ENCODE assay signal across 13 cellular contexts in the genomic region with DNA sequence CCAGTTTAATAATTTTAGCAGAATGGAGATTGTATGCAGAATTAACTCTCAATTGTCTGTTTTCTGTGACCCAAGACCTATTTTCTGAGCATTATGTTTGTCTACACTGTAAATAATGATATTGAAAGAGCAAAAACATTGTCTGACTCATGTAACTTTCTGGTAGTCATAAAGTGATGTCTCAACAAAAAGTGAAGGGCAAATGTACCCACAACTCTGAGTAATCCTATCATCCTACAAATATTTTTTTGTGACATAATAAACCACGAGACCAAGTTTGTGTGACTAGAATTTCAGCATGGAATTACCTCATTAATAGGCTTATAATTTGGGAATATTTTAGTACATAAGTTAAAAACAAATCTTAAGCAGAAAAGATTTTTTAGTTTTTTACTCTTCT. TPM values are rescaled to one million over a fixed set of nuclear protein-coding genes. Genes with fewer than 3 reads are reported as not detected.
DNase-seq lines count a peak whose midpoint lies in the region; ATAC-seq, FAIRE-seq and TF ChIP-seq lines count a peak whose summit lies in the region.
"Had no signal": no experiment of that assay in that cellular context is flagged by ENCODE, and none has a peak within 500 bp of the region (broad histone marks: within the 10 kb centered on the region; RNA-seq: fewer than 3 reads in every experiment).

No MANE protein-coding gene starts in this region.

- 0 out of 2 replicates have a peak, but pooled peaks cover 3% of the 10 kb centered on the region for H3K9me2 ChIP-seq in PC-9 (ENCODE audit: insufficient read depth)

- H3K27me3 ChIP-seq in PC-9 (ENCODE audit: insufficient read depth, low read depth) (no peaks in the 10 kb centered on the region), pancreas (no peaks in the 10 kb centered on the region)

- BruUV-seq in PC-9 (replicated peaks; lab: Mats Ljungman, UMichigan), result no TSS peak

- H3K36me3 ChIP-seq in PC-9 (ENCODE audit: low read depth) (peaks cover 56% of the 10 kb centered on the region), pancreas (peaks cover 0 to 6% (median 0%) of the 10 kb centered on the region in 3 donors)

- H2AFZ ChIP-seq in PC-9, result no peak overlapping the region

- no peaks in the 10 kb centered on the region for H3K27me3 Mint-ChIP-seq in osteocyte (ENCODE audit: unreplicated experiment)

- H3K9me3 Mint-ChIP-seq in osteocyte (ENCODE audit: unreplicated experiment), result no peaks in the 10 kb centered on the region

- peaks cover 53% of the 10 kb centered on the region for H3F3A ChIP-seq in PC-9 (ENCODE audit: insufficient read depth, low read depth)

- POLR2A ChIA-PET in PC-9 (lab: Charles Lee; ENCODE audit: unreplicated experiment), result interaction anchor here (0.6 kb wide), 2 partner anchors 19 to 299 kb away, joined by 3 to 4 read pairs; no protein-coding TSS in a partner anchor

- peaks cover 16% of the 10 kb centered on the region for H3K4me1 Mint-ChIP-seq in osteocyte (ENCODE audit: unreplicated experiment)

- H3K9me3 ChIP-seq in PC-9 (ENCODE audit: insufficient read depth, low read depth), result no peaks in the 10 kb centered on the region
- H3K9me3 ChIP-seq in pancreas, result no peaks in the 10 kb centered on the region

- peak; percentile 66 for DNase-seq in GM04503 (ENCODE audit: low read depth)
- peak in 1 of 2 experiments; percentile 86 for DNase-seq in PC-9
- DNase-seq in epithelial cell of esophagus (ENCODE audit: low read depth), result peak; percentile 86
- no peak for DNase-seq in osteocyte (ENCODE audit: extremely low spot score, unreplicated experiment)
- no peak for DNase-seq in cerebellar cortex (ENCODE audit: low spot score)
- no peak for DNase-seq in SKM-1 treated with dmso at 0.1 percent for 144 hours (lab: John Stamatoyannopoulos, UW; ENCODE audit: unreplicated experiment)
- no peak for DNase-seq in activated CD8-positive, alpha-beta memory T cell treated with anti-CD3 and anti-CD28 coated beads, Interleukin-2, amount 50 U/mL, for 4 hours
- no peak for DNase-seq in pancreas
- DNase-seq: activated CD4-positive, alpha-beta T cell treated with anti-CD3 and anti-CD28 coated beads, Interleukin-2, amount 50 U/mL, for 1 hour; activated naive CD4-positive, alpha-beta T cell treated with anti-CD3 and anti-CD28 coated beads, Interleukin-2, amount 50 U/mL, for 16 hours; effector CD4-positive, alpha-beta T cell; stimulated activated naive CD4-positive, alpha-beta T cell had no signal

- peak overlapping the region; percentile 52 for H3K27ac Mint-ChIP-seq in osteocyte (ENCODE audit: unreplicated experiment)

- CTCF ChIA-PET in PC-9 (lab: Charles Lee), result interaction anchor here (0.7 kb wide), 1 partner anchor 71 kb away, joined by 9 read pairs; no protein-coding TSS in a partner anchor

- peaks cover 54% of the 10 kb centered on the region for H3K36me3 Mint-ChIP-seq in osteocyte (ENCODE audit: unreplicated experiment)

- intact Hi-C loops in PC-9 (cut with micrococcal nuclease; ENCODE audit: unreplicated experiment), result no loop called here
- intact Hi-C loops in pancreas (cut with DNase I), result loop anchor here in 2 of 3 donors (5.0 to 10.0 kb wide), 2 partner anchors 241 to 249 kb away; no protein-coding TSS in a partner anchor

- H3K4me1 ChIP-seq in PC-9 (replicated peaks; ENCODE audit: insufficient read depth) (peaks cover 31% of the 10 kb centered on the region), pancreas (peaks cover 0 to 6% (median 0%) of the 10 kb centered on the region in 3 donors)

- FAIRE-seq in pancreas (lab: Jason Lieb, UNC), result no peak

- H4K20me1 ChIP-seq in PC-9 (ENCODE audit: insufficient read depth), result no peaks in the 10 kb centered on the region

- ATAC-seq in pancreas, result no peak

- H3K4me3 ChIP-seq in PC-9 (no peak overlapping the region), epithelial cell of esophagus (ENCODE audit: low read length) (no peak overlapping the region), pancreas (no peak overlapping the region)
- H3K4me3 ChIP-seq: SK-N-MC had no signal

- 85 to 94% methylated on average over 1 of the region's 1 CpG for WGBS in pancreas, 2 donors

- no peak overlapping the region for H3K4me3 Mint-ChIP-seq in osteocyte (ENCODE audit: unreplicated experiment)

- H3K27ac ChIP-seq in PC-9, result peak overlapping the region; percentile 77
- H3K27ac ChIP-seq in pancreas, result no peak overlapping the region
- H3K27ac ChIP-seq: SK-N-MC had no signal

- peak overlapping the region; percentile 10; the same call in 1 of the 2 replicates for H3K4me2 ChIP-seq in PC-9

- TF ChIP-seq CTCF in PC-9 (conservative IDR thresholded peaks at IDR 0.05), result no peak
- TF ChIP-seq CTCF in epithelial cell of esophagus (IDR thresholded peaks at IDR 0.05; ENCODE audit: insufficient read depth, low read depth, low read length, missing control alignments), result no peak
- TF ChIP-seq CTCF in osteocyte (IDR thresholded peaks at IDR 0.05), result no peak
- TF ChIP-seq CTCF in pancreas (IDR thresholded peaks at IDR 0.05), result no peak

- peaks cover 7% of the 10 kb centered on the region; the same call in 1 of the 2 replicates for H3K79me2 ChIP-seq in PC-9 (ENCODE audit: low read depth)

RNA-seq across cellular contexts. Expression of gene ABHD10, which starts 15.4 kb away (rescaled TPM):
- total RNA-seq in PC-9 (2021), result 57.4 and 57.6 TPM in 2 replicates
- 24.3 and 25.5 TPM in 2 replicates for total RNA-seq in osteocyte
- 10 to 100 TPM; 10.3 to 15.4 (median 13.0) TPM for total RNA-seq in pancreas
- polyA plus RNA-seq in pancreas, result 10 to 100 TPM; 14.5 to 19.5 TPM

RNA-seq across cellular contexts. Expression of gene TAGLN3, which starts 35.3 kb away (rescaled TPM):
- total RNA-seq in PC-9 (2021) (not detected in 2 replicates), osteocyte (not detected in 2 replicates), pancreas (1 to 10 TPM in 3 of 6 donors, under 1 TPM in 3; 0.28 to 3.1 (median 1.3) TPM)
- 10 to 100 TPM; 14.2 to 50.7 TPM for polyA plus RNA-seq in pancreas

Comparison
In these comparisons a context has a peak if more than half of its experiments do, and no peak if none do; other contexts are left out.
1. DNase-seq: peak in GM04503 (single experiment) and epithelial cell of esophagus (single experiment); none in osteocyte (single experiment), cerebellar cortex (single experiment), SKM-1 treated with dmso at 0.1 percent for 144 hours (single experiment), activated CD8-positive, alpha-beta memory T cell treated with anti-CD3 and anti-CD28 coated beads, Interleukin-2, amount 50 U/mL, for 4 hours (single experiment) and pancreas (0 of 6).